Comparison of ENCODE assay signal across 18 cellular contexts in genomic region chr3:152252750-152253149, GRCh38. TPM values are rescaled to one million over a fixed set of nuclear protein-coding genes. Genes with fewer than 3 reads are reported as not detected.
DNase-seq lines count a peak whose midpoint lies in the region; ATAC-seq, FAIRE-seq and TF ChIP-seq lines count a peak whose summit lies in the region.
"Had no signal": no experiment of that assay in that cellular context is flagged by ENCODE, and none has a peak within 500 bp of the region (broad histone marks: within the 10 kb centered on the region; RNA-seq: fewer than 3 reads in every experiment).

No MANE protein-coding gene starts in this region.

- peaks cover 41% of the 10 kb centered on the region for H3K36me3 Mint-ChIP-seq in T-helper 1 cell treated with Interleukin-12 subunit alpha and Interleukin-12 subunit beta and Interleukin-4 antibody, amounts not matched to agents 30 μg/mL and 1 μg/mL, for 36 hours (ENCODE audit: low read depth)
- H3K36me3 Mint-ChIP-seq in activated CD8-positive, alpha-beta T cell treated with anti-CD3 and anti-CD28 coated beads for 36 hours (ENCODE audit: low read depth) = peaks cover 14% of the 10 kb centered on the region
- H3K36me3 Mint-ChIP-seq in natural killer cell treated with Interleukin-12 subunit alpha and Interleukin-12 subunit beta and Interleukin-15 and Interleukin-18, amount 100 ng/mL, for 72 hours = peaks cover 4% of the 10 kb centered on the region

- H3K9me3 Mint-ChIP-seq in T-helper 1 cell treated with Interleukin-12 subunit alpha and Interleukin-12 subunit beta and Interleukin-4 antibody, amounts not matched to agents 30 μg/mL and 1 μg/mL, for 36 hours = peaks cover 6% of the 10 kb centered on the region
- peaks cover 7% of the 10 kb centered on the region for H3K9me3 Mint-ChIP-seq in activated CD8-positive, alpha-beta T cell treated with anti-CD3 and anti-CD28 coated beads for 36 hours
- no peaks in the 10 kb centered on the region for H3K9me3 Mint-ChIP-seq in natural killer cell treated with Interleukin-12 subunit alpha and Interleukin-12 subunit beta and Interleukin-15 and Interleukin-18, amount 100 ng/mL, for 72 hours

- peak overlapping the region; percentile 9 for H3K27ac Mint-ChIP-seq in T-helper 1 cell treated with Interleukin-12 subunit alpha and Interleukin-12 subunit beta and Interleukin-4 antibody, amounts not matched to agents 30 μg/mL and 1 μg/mL, for 36 hours
- H3K27ac Mint-ChIP-seq in activated CD8-positive, alpha-beta T cell treated with anti-CD3 and anti-CD28 coated beads for 36 hours = peak overlapping the region; percentile 94
- H3K27ac Mint-ChIP-seq in natural killer cell treated with Interleukin-12 subunit alpha and Interleukin-12 subunit beta and Interleukin-15 and Interleukin-18, amount 100 ng/mL, for 72 hours = peak overlapping the region; percentile 96 to 97
- H3K27ac Mint-ChIP-seq: nephron had no signal

- FAIRE-seq in GM18507 (lab: Jason Lieb, UNC) = peak; percentile 71
- FAIRE-seq: A204.1, H1, HepG2 had no signal

- H3K27me3 Mint-ChIP-seq in T-helper 1 cell treated with Interleukin-12 subunit alpha and Interleukin-12 subunit beta and Interleukin-4 antibody, amounts not matched to agents 30 μg/mL and 1 μg/mL, for 36 hours (ENCODE audit: low read depth) = no peaks in the 10 kb centered on the region
- no peaks in the 10 kb centered on the region for H3K27me3 Mint-ChIP-seq in activated CD8-positive, alpha-beta T cell treated with anti-CD3 and anti-CD28 coated beads for 36 hours
- H3K27me3 Mint-ChIP-seq in natural killer cell treated with Interleukin-12 subunit alpha and Interleukin-12 subunit beta and Interleukin-15 and Interleukin-18, amount 100 ng/mL, for 72 hours = no peaks in the 10 kb centered on the region

- no peak for ATAC-seq in activated CD8-positive, alpha-beta T cell treated with anti-CD3 and anti-CD28 coated beads for 36 hours
- no peak for ATAC-seq in natural killer cell treated with Interleukin-12 subunit alpha and Interleukin-12 subunit beta and Interleukin-15 and Interleukin-18, amount 100 ng/mL, for 72 hours
- no peak for ATAC-seq in left colon
- no peak for ATAC-seq in GM19467 (IDR thresholded peaks at IDR 0.05; ENCODE audit: unreplicated experiment)
- ATAC-seq in HG03139 (IDR thresholded peaks at IDR 0.05; ENCODE audit: unreplicated experiment) = no peak
- ATAC-seq: body of pancreas, HepG2 had no signal

- no peak for TF ChIP-seq CTCF in activated CD8-positive, alpha-beta T cell treated with anti-CD3 and anti-CD28 coated beads for 36 hours (IDR thresholded peaks at IDR 0.05)

- H3K4me3 Mint-ChIP-seq in T-helper 1 cell treated with Interleukin-12 subunit alpha and Interleukin-12 subunit beta and Interleukin-4 antibody, amounts not matched to agents 30 μg/mL and 1 μg/mL, for 36 hours = peak overlapping the region; percentile 17
- H3K4me3 Mint-ChIP-seq in activated CD8-positive, alpha-beta T cell treated with anti-CD3 and anti-CD28 coated beads for 36 hours = peak overlapping the region; percentile 27
- H3K4me3 Mint-ChIP-seq in natural killer cell treated with Interleukin-12 subunit alpha and Interleukin-12 subunit beta and Interleukin-15 and Interleukin-18, amount 100 ng/mL, for 72 hours = peak overlapping the region; percentile 83
- H3K4me3 Mint-ChIP-seq: nephron had no signal

- POLR2A ChIA-PET in activated CD8-positive, alpha-beta T cell treated with anti-CD3 and anti-CD28 coated beads for 36 hours (lab: Charles Lee) = interaction anchor here (0.6 to 7.4 kb wide), 4 partner anchors 9 to 107 kb away, joined by 3 to 62 read pairs (median 16); partner anchors contain the start of gene MBNL1

- no peak for DNase-seq in T-helper 1 cell
- DNase-seq in GM18507 (ENCODE audit: extremely low spot score, insufficient read length, low read depth) = no peak
- no peak for DNase-seq in activated CD8-positive, alpha-beta T cell treated with anti-CD3 and anti-CD28 coated beads for 36 hours
- DNase-seq in natural killer cell treated with Interleukin-12 subunit alpha and Interleukin-12 subunit beta and Interleukin-15 and Interleukin-18, amount 100 ng/mL, for 72 hours (ENCODE audit: low spot score) = no peak
- no peak for DNase-seq in left colon
- DNase-seq: activated CD4-positive, CD25-positive, alpha-beta regulatory T cell; body of pancreas; left ventricle myocardium inferior; NCI-H1092 treated with DMSO at 0.1 percent for 48 hours; NCI-H345; trophoblast cell had no signal

- peaks cover 54% of the 10 kb centered on the region for H3K4me1 Mint-ChIP-seq in T-helper 1 cell treated with Interleukin-12 subunit alpha and Interleukin-12 subunit beta and Interleukin-4 antibody, amounts not matched to agents 30 μg/mL and 1 μg/mL, for 36 hours (ENCODE audit: low read depth)
- H3K4me1 Mint-ChIP-seq in activated CD8-positive, alpha-beta T cell treated with anti-CD3 and anti-CD28 coated beads for 36 hours (ENCODE audit: low read depth) = peaks cover 68% of the 10 kb centered on the region
- peaks cover 43 to 69% of the 10 kb centered on the region in 2 donors for H3K4me1 Mint-ChIP-seq in natural killer cell treated with Interleukin-12 subunit alpha and Interleukin-12 subunit beta and Interleukin-15 and Interleukin-18, amount 100 ng/mL, for 72 hours (ENCODE audit: low read depth in 2 of 2)

- intact Hi-C loops in activated CD8-positive, alpha-beta T cell treated with anti-CD3 and anti-CD28 coated beads for 36 hours (cut with micrococcal nuclease) = no loop called here
- intact Hi-C loops in left colon (cut with DNase I, micrococcal nuclease) = no loop called here

- CTCF ChIA-PET in activated CD8-positive, alpha-beta T cell treated with anti-CD3 and anti-CD28 coated beads for 36 hours (lab: Charles Lee) = interaction anchor here (4.9 kb wide), 1 partner anchor 8 kb away, joined by 23 read pairs; no protein-coding TSS in a partner anchor

RNA-seq across cellular contexts. Expression of gene MBNL1, which starts 16.0 kb away (rescaled TPM):
- total RNA-seq in activated CD8-positive, alpha-beta T cell treated with anti-CD3 and anti-CD28 coated beads for 36 hours = 100 to 1,000 TPM; 341 to 360 TPM
- 100 to 1,000 TPM; 353 to 509 TPM for total RNA-seq in natural killer cell treated with Interleukin-12 subunit alpha and Interleukin-12 subunit beta and Interleukin-15 and Interleukin-18, amount 100 ng/mL, for 72 hours
- 100 to 1,000 TPM; 154 to 183 TPM for total RNA-seq in left colon

Comparison
In these comparisons a context has a peak if more than half of its experiments do, and no peak if none do; other contexts are left out.
1. H3K27ac Mint-ChIP-seq: peak in every context shown above with its lines; median percentile 96 in natural killer cell treated with Interleukin-12 subunit alpha and Interleukin-12 subunit beta and Interleukin-15 and Interleukin-18, amount 100 ng/mL, for 72 hours; 94 in activated CD8-positive, alpha-beta T cell treated with anti-CD3 and anti-CD28 coated beads for 36 hours; 9 in T-helper 1 cell treated with Interleukin-12 subunit alpha and Interleukin-12 subunit beta and Interleukin-4 antibody, amounts not matched to agents 30 μg/mL and 1 μg/mL, for 36 hours.
2. H3K4me3 Mint-ChIP-seq: peak in every context shown above with its lines; median percentile 83 in natural killer cell treated with Interleukin-12 subunit alpha and Interleukin-12 subunit beta and Interleukin-15 and Interleukin-18, amount 100 ng/mL, for 72 hours; 27 in activated CD8-positive, alpha-beta T cell treated with anti-CD3 and anti-CD28 coated beads for 36 hours; 17 in T-helper 1 cell treated with Interleukin-12 subunit alpha and Interleukin-12 subunit beta and Interleukin-4 antibody, amounts not matched to agents 30 μg/mL and 1 μg/mL, for 36 hours.